Comparison of ENCODE assay signal across 21 cellular contexts in genomic region chr18:9943311-9943710, GRCh38.
DNase-seq lines count a peak whose midpoint lies in the region; FAIRE-seq and TF ChIP-seq lines count a peak whose summit lies in the region.
"Had no signal": no experiment of that assay in that cellular context is flagged by ENCODE, and none has a peak within 500 bp of the region (broad histone marks: within the 10 kb centered on the region; RNA-seq: fewer than 3 reads in every experiment).

No MANE protein-coding gene starts in this region.

- peak; percentile 31 for DNase-seq in NCI-H82 (lab: John Stamatoyannopoulos, UW)
- DNase-seq in NCI-H82 treated with DMSO at 0.1 percent for 48 hours (lab: John Stamatoyannopoulos, UW; ENCODE audit: unreplicated experiment), result no peak
- peak; percentile 34 to 37 for DNase-seq in NCI-H1930 (lab: John Stamatoyannopoulos, UW)
- peak; percentile 27 for DNase-seq in WERI-Rb-1
- peak; percentile 92 for DNase-seq in pons (ENCODE audit: low spot score)
- no peak for DNase-seq in urothelium cell line (ENCODE audit: low spot score)
- no peak for DNase-seq in ACHN
- DNase-seq in OCI-M1 (lab: John Stamatoyannopoulos, UW), result no peak
- DNase-seq: activated CD8-positive, alpha-beta T cell treated with anti-CD3 and anti-CD28 coated beads, Interleukin-2, amount 10 ng/mL, durations not matched to agents 7 days and 5 days; activated T-cell treated with anti-CD3 and anti-CD28 coated beads, Interleukin-2, amount 50 U/mL, for 1 hour; dermis blood vessel endothelial cell; GDM1; kidney; mesendoderm; naive thymus-derived CD8-positive, alpha-beta T cell; NCI-H446; ovary had no signal

- TF ChIP-seq CTCF in WERI-Rb-1 (IDR thresholded peaks at IDR 0.05; ENCODE audit: low read depth, low read length), result no peak

- FAIRE-seq in urothelium cell line (lab: Jason Lieb, UNC), result no peak
- FAIRE-seq: GM19239 had no signal

- no peak overlapping the region for H3K4me3 ChIP-seq in WERI-Rb-1 (ENCODE audit: low read depth, low read length)
- H3K4me3 ChIP-seq: GM23338, ovary, thoracic aorta had no signal

- in situ Hi-C loops in ACHN (cut with HindIII; ENCODE audit: low pct_ligation_motif_present, low pct_unique_long_range_greater_than_20kb, low sequenced_read_pairs), result no loop called here

- no peaks in the 10 kb centered on the region for H3K27me3 ChIP-seq in WERI-Rb-1 (ENCODE audit: insufficient read depth, low read depth, severe bottlenecking)
- H3K27me3 ChIP-seq: ovary had no signal

- H3K36me3 ChIP-seq in WERI-Rb-1, result peaks cover 32% of the 10 kb centered on the region
- H3K36me3 ChIP-seq: ovary had no signal

- no peaks in the 10 kb centered on the region for H3K9me3 ChIP-seq in WERI-Rb-1 (ENCODE audit: severe bottlenecking)
- H3K9me3 ChIP-seq: ovary, thoracic aorta had no signal

- H3K27ac ChIP-seq in WERI-Rb-1, result no peak overlapping the region
- H3K27ac ChIP-seq: C4-2B, ovary, thoracic aorta had no signal

Comparison
In these comparisons a context has a peak if more than half of its experiments do, and no peak if none do; other contexts are left out.
1. DNase-seq: peak in NCI-H82 (single experiment), NCI-H1930 (2 of 2), WERI-Rb-1 (single experiment) and pons (single experiment); none in NCI-H82 treated with DMSO at 0.1 percent for 48 hours (single experiment), urothelium cell line (single experiment), ACHN (single experiment) and OCI-M1 (single experiment).